Comparison of ENCODE assay signal across 24 cellular contexts in the genomic region with DNA sequence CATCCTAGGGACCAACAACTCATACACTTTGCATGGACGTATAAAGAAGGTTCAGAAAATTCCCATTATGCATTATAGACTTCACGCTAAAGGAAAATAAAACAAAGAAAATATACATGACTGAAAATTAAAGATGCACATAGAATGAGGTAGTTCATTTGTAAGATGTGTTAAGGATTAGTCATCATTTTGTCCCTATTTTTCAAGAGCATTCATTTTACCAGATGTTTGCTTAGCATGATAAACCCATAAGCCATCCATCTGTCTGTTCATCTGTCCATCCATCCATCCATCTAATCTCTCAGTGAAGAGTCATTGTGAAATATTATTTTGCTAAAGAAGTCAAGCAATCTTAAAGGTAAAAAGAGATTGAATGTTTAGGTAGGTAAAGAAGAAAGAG.
DNase-seq lines count a peak whose midpoint lies in the region; ATAC-seq and TF ChIP-seq lines count a peak whose summit lies in the region.
"Had no signal": no experiment of that assay in that cellular context is flagged by ENCODE, and none has a peak within 500 bp of the region (broad histone marks: within the 10 kb centered on the region; RNA-seq: fewer than 3 reads in every experiment).

No MANE protein-coding gene starts in this region.

- H2BK15ac ChIP-seq in IMR-90 (ENCODE audit: low read depth, low read length) = no peak overlapping the region

- H3K9ac ChIP-seq in IMR-90 (ENCODE audit: low read depth, low read length) (no peak overlapping the region), PC-3 (ENCODE audit: low read length) (no peak overlapping the region)

- no CpG with 5 or more reads among the region's 2 CpGs for whole genome bisulfite sequencing in IMR-90 (ENCODE audit: extremely low coverage in 2 of 2, insufficient read length in 1 of 2), 2 experiments

- no peaks in the 10 kb centered on the region for H3F3A ChIP-seq in PC-3 (ENCODE audit: low read length, unreplicated experiment)

- no peak overlapping the region for H3K14ac ChIP-seq in IMR-90 (replicated peaks; ENCODE audit: low read depth, low read length)

- H3K4me2 ChIP-seq in IMR-90 (ENCODE audit: low read depth, low read length) (no peak overlapping the region), PC-3 (ENCODE audit: low read length) (no peak overlapping the region)

- no peak overlapping the region for H2BK120ac ChIP-seq in IMR-90 (ENCODE audit: low read depth, low read length)

- H4K20me1 ChIP-seq in IMR-90 (ENCODE audit: insufficient read depth, low read length) (no peaks in the 10 kb centered on the region), PC-3 (ENCODE audit: low read length) (no peaks in the 10 kb centered on the region)

- TF ChIP-seq RAD21 in IMR-90 (IDR thresholded peaks at IDR 0.05; ENCODE audit: low read length) = no peak

- TF ChIP-seq POLR2A in IMR-90 (IDR thresholded peaks at IDR 0.05; ENCODE audit: low read depth, low read length) = no peak

- H2BK5ac ChIP-seq in IMR-90 (ENCODE audit: low read depth, low read length, poor library complexity, severe bottlenecking) = no peak overlapping the region

- H4K5ac ChIP-seq in IMR-90 (ENCODE audit: low read depth, low read length) = no peak overlapping the region

- H2AK9ac ChIP-seq in IMR-90 (replicated peaks; ENCODE audit: low read depth, low read length, poor library complexity) = no peak overlapping the region

- H3K36me3 ChIP-seq in IMR-90 (ENCODE audit: control insufficient read depth, insufficient read depth, low read length) = no peaks in the 10 kb centered on the region
- peaks cover 14% of the 10 kb centered on the region for H3K36me3 ChIP-seq in PC-3 (ENCODE audit: low read depth, low read length)
- H3K36me3 ChIP-seq: BE2C had no signal

- no peak overlapping the region for H3K27ac ChIP-seq in IMR-90 (ENCODE audit: insufficient read depth, low read length)
- no peak overlapping the region for H3K27ac ChIP-seq in PC-3 (ENCODE audit: low read length)
- H3K27ac ChIP-seq: RWPE1 had no signal

- intact Hi-C loops in IMR-90 (cut with micrococcal nuclease) (no loop called here), PC-3 (cut with micrococcal nuclease) (no loop called here)

- no peak for TF ChIP-seq CTCF in IMR-90 (conservative IDR thresholded peaks at IDR 0.05; ENCODE audit: low read depth, low read length)
- TF ChIP-seq CTCF in PC-3 (conservative IDR thresholded peaks at IDR 0.05; ENCODE audit: low read depth, low read length) = no peak

- no peaks in the 10 kb centered on the region for H3K9me1 ChIP-seq in IMR-90 (ENCODE audit: insufficient read depth, low read length)

- DNase-seq in ELR (ENCODE audit: low read depth) = peak; percentile 25
- peak; percentile 19 for DNase-seq in IMR-90
- peak; percentile 36 for DNase-seq in PC-3
- DNase-seq in iris pigment epithelial cell (ENCODE audit: low read depth) = peak; percentile 37
- no peak for DNase-seq in GM19240 (ENCODE audit: insufficient read length, low spot score)
- DNase-seq in HuH-7 (ENCODE audit: low spot score) = no peak
- DNase-seq in CD1c-positive myeloid dendritic cell (ENCODE audit: extremely low spot score) = no peak
- no peak for DNase-seq in superior temporal gyrus (ENCODE audit: extremely low spot score)
- DNase-seq: BE2C, Calu3, DMS53, GF-D8, H7, NCI-H1092 treated with DMSO at 0.1 percent for 48 hours, NCI-H1436, NCI-H187, NCI-H2171 treated with DMSO at 0.1 percent for 48 hours, NCI-H345, NCI-H510A treated with DMSO at 0.1 percent for 48 hours, NCI-H774, SHP77, T-helper 1 cell had no signal

- no peak overlapping the region for H4K8ac ChIP-seq in IMR-90 (ENCODE audit: low read depth in 2 of 2, low read length in 2 of 2)

- in situ Hi-C loops in IMR-90 (cut with MboI; ENCODE audit: low sequenced_read_pairs) = no loop called here

- H3K4me1 ChIP-seq in IMR-90 (ENCODE audit: control insufficient read depth, insufficient read depth, low read length) (no peaks in the 10 kb centered on the region), PC-3 (ENCODE audit: insufficient read depth, low read length) (peaks cover 4% of the 10 kb centered on the region; the same call in 1 of the 2 replicates)
- H3K4me1 ChIP-seq: BE2C had no signal

- dilution Hi-C loops in IMR-90 (cut with HindIII; ENCODE audit: low sequenced_read_pairs, unreplicated experiment) = no loop called here

- no peak overlapping the region for H3K23ac ChIP-seq in IMR-90 (ENCODE audit: low read depth, low read length)

- H2AK5ac ChIP-seq in IMR-90 (ENCODE audit: low read depth, low read length) = no peak overlapping the region

- no peaks in the 10 kb centered on the region for H3K9me3 ChIP-seq in IMR-90 (ENCODE audit: control insufficient read depth, insufficient read depth, low read length)
- peaks cover 11% of the 10 kb centered on the region; the same call in 1 of the 2 replicates for H3K9me3 ChIP-seq in PC-3 (ENCODE audit: low read length)
- H3K9me3 ChIP-seq: BE2C had no signal

- POLR2A ChIA-PET in IMR-90 (lab: Charles Lee; ENCODE audit: unreplicated experiment) (no interaction called here), PC-3 (lab: Charles Lee; ENCODE audit: unreplicated experiment) (no interaction called here)

- no peak overlapping the region for H4K91ac ChIP-seq in IMR-90 (ENCODE audit: insufficient read depth, low read depth, low read length)

- H2AFZ ChIP-seq in IMR-90 (replicated peaks; ENCODE audit: low read length, poor library complexity) (no peak overlapping the region), PC-3 (ENCODE audit: low read length) (no peak overlapping the region)

- H3K56ac ChIP-seq in IMR-90 (ENCODE audit: extremely low read depth, insufficient read depth, low read length) = no peak overlapping the region

- H3K79me2 ChIP-seq in PC-3 (ENCODE audit: low read length) = no peaks in the 10 kb centered on the region

- H3K27me3 ChIP-seq in IMR-90 (ENCODE audit: control insufficient read depth, insufficient read depth, low read length) = no peaks in the 10 kb centered on the region; the same call in 1 of the 2 replicates
- no peaks in the 10 kb centered on the region for H3K27me3 ChIP-seq in PC-3 (ENCODE audit: low read length)
- H3K27me3 ChIP-seq: BE2C had no signal

- no peak overlapping the region for H3K18ac ChIP-seq in IMR-90 (ENCODE audit: low read depth, low read length)

- BruUV-seq in IMR-90 (replicated peaks; lab: Mats Ljungman, UMichigan) (no TSS peak), PC-3 (replicated peaks; lab: Mats Ljungman, UMichigan) (no TSS peak)

- no peak for ATAC-seq in IMR-90 (ENCODE audit: low read depth)
- peak; percentile 50 for ATAC-seq in PC-3
- ATAC-seq: Panc1 had no signal

- H2BK20ac ChIP-seq in IMR-90 (ENCODE audit: low read depth, low read length) = no peak overlapping the region

- H3K79me1 ChIP-seq in IMR-90 (ENCODE audit: low read depth in 1 of 2, low read length in 2 of 2) = no peaks in the 10 kb centered on the region

- H3K4ac ChIP-seq in IMR-90 (ENCODE audit: low read depth, low read length) = no peak overlapping the region

- H3K4me3 ChIP-seq in IMR-90 (ENCODE audit: insufficient read depth, low read depth, low read length) = no peak overlapping the region
- no peak overlapping the region for H3K4me3 ChIP-seq in PC-3 (ENCODE audit: low read length)

- H3K9me2 ChIP-seq in PC-3 (replicated peaks; ENCODE audit: low read length) = no peaks in the 10 kb centered on the region

- CTCF ChIA-PET in IMR-90 (lab: Yijun Ruan, JAX) = no interaction called here
- CTCF ChIA-PET in PC-3 (lab: Charles Lee) = no interaction called here

TF ChIP-seq in IMR-90, 13 proteins besides CTCF, POLR2A, EP300 and RAD21:
- no peak for TF ChIP-seq RFX5 (IDR thresholded peaks at IDR 0.05; ENCODE audit: low read depth, low read length)
- no peak for TF ChIP-seq BHLHE40 (IDR thresholded peaks at IDR 0.05; ENCODE audit: low read depth, low read length)
- no peak for TF ChIP-seq SMC3 (IDR thresholded peaks at IDR 0.05; ENCODE audit: low read depth, low read length)
- TF ChIP-seq CHD1 (IDR thresholded peaks at IDR 0.05; ENCODE audit: low read depth, low read length) = no peak
- no peak for TF ChIP-seq MAFK (IDR thresholded peaks at IDR 0.05; ENCODE audit: low read depth, low read length)
- no peak for TF ChIP-seq NFE2L2 (IDR thresholded peaks at IDR 0.05; ENCODE audit: low read depth, low read length)
- no peak for TF ChIP-seq FOS (IDR thresholded peaks at IDR 0.05; ENCODE audit: low read depth, low read length)
- no peak for TF ChIP-seq MAZ (IDR thresholded peaks at IDR 0.05; ENCODE audit: borderline replicate concordance, low read depth, low read length)
- TF ChIP-seq, protein P1, sequence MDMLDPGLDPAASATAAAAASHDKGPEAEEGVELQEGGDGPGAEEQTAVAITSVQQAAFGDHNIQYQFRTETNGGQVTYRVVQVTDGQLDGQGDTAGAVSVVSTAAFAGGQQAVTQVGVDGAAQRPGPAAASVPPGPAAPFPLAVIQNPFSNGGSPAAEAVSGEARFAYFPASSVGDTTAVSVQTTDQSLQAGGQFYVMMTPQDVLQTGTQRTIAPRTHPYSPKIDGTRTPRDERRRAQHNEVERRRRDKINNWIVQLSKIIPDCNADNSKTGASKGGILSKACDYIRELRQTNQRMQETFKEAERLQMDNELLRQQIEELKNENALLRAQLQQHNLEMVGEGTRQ (IDR thresholded peaks at IDR 0.05; ENCODE audit: low read depth, low read length) = no peak
- no peak for TF ChIP-seq MXI1 (IDR thresholded peaks at IDR 0.05; ENCODE audit: borderline replicate concordance, low read depth, low read length)

Comparison
In these comparisons a context has a peak if more than half of its experiments do, and no peak if none do; other contexts are left out.
1. DNase-seq: peak in ELR (single experiment), IMR-90 (single experiment), PC-3 (single experiment) and iris pigment epithelial cell (single experiment); none in GM19240 (single experiment), HuH-7 (single experiment), CD1c-positive myeloid dendritic cell (single experiment) and superior temporal gyrus (single experiment).